Comparison of ENCODE assay signal across 10 cellular contexts in genomic region chr2:37851828-37852584, GRCh38.
DNase-seq lines count a peak whose midpoint lies in the region; ATAC-seq and TF ChIP-seq lines count a peak whose summit lies in the region.
"Had no signal": no experiment of that assay in that cellular context is flagged by ENCODE, and none has a peak within 500 bp of the region (broad histone marks: within the 10 kb centered on the region; RNA-seq: fewer than 3 reads in every experiment).

No MANE protein-coding gene starts in this region.

- peak; percentile 79 for ATAC-seq in GM18907 (IDR thresholded peaks at IDR 0.05; ENCODE audit: unreplicated experiment)
- ATAC-seq in HG02571 (IDR thresholded peaks at IDR 0.05; ENCODE audit: unreplicated experiment) = peak; percentile 46
- ATAC-seq: Panc1 had no signal

- H3K9me2 ChIP-seq in OCI-LY7 (ENCODE audit: insufficient read depth, low read length) = no peaks in the 10 kb centered on the region

- H3K27ac ChIP-seq in OCI-LY7 (ENCODE audit: low read depth, low read length, poor library complexity, severe bottlenecking) = no peak overlapping the region
- H3K27ac ChIP-seq in sigmoid colon = peak overlapping the region; percentile 13 to 61 (median 57)

- no peak overlapping the region for H3K4me3 ChIP-seq in OCI-LY7 (ENCODE audit: low read depth, low read length, poor library complexity, severe bottlenecking)
- no peak overlapping the region for H3K4me3 ChIP-seq in sigmoid colon

- POLR2A ChIA-PET in OCI-LY7 (lab: Charles Lee) = interaction anchor here (0.6 to 1.2 kb wide), 2 partner anchors 11 to 948 kb away, joined by 3 to 4 read pairs; no protein-coding TSS in a partner anchor

- H3K79me2 ChIP-seq in OCI-LY7 (ENCODE audit: insufficient read depth, low read depth, low read length) = no peaks in the 10 kb centered on the region

- H4K20me1 ChIP-seq in OCI-LY7 (ENCODE audit: insufficient read depth, low read length) = no peaks in the 10 kb centered on the region

- no TSS peak for BruUV-seq in OCI-LY7 (replicated peaks; lab: Mats Ljungman, UMichigan)

- H3K36me3 ChIP-seq in OCI-LY7 (ENCODE audit: insufficient read depth, low read length) (no peaks in the 10 kb centered on the region), sigmoid colon (no peaks in the 10 kb centered on the region)

- H2AFZ ChIP-seq in OCI-LY7 (ENCODE audit: low read length) = peak overlapping the region; percentile 36; the same call in 1 of the 2 replicates

- H3K27me3 ChIP-seq in sigmoid colon = no peaks in the 10 kb centered on the region

- DNase-seq in OCI-LY7 (ENCODE audit: low spot score) = no peak
- no peak for DNase-seq in sigmoid colon
- no peak for DNase-seq in occipital lobe (lab: John Stamatoyannopoulos, UW)
- no peak for DNase-seq in NCI-H1092 treated with DMSO at 0.1 percent for 48 hours (lab: John Stamatoyannopoulos, UW)
- no peak for DNase-seq in AG08395 (ENCODE audit: low spot score)
- no peak for DNase-seq in NCI-H128 (lab: John Stamatoyannopoulos, UW; ENCODE audit: unreplicated experiment)
- DNase-seq: amygdala had no signal

- H3K4me1 ChIP-seq in OCI-LY7 (ENCODE audit: insufficient read depth, low read length, poor library complexity, severe bottlenecking) (peaks cover 6% of the 10 kb centered on the region), sigmoid colon (peaks cover 0 to 51% (median 32%) of the 10 kb centered on the region in 4 donors)

- no peak for TF ChIP-seq EP300 in sigmoid colon (IDR thresholded peaks at IDR 0.05)

- CTCF ChIA-PET in OCI-LY7 (lab: Charles Lee; ENCODE audit: unreplicated experiment) = no interaction called here

- TF ChIP-seq POLR2A in sigmoid colon (IDR thresholded peaks at IDR 0.05) = no peak

- no peak overlapping the region for H3K4me2 ChIP-seq in OCI-LY7 (ENCODE audit: low read length)

- H3K9me3 ChIP-seq in OCI-LY7 (ENCODE audit: low read length) (no peaks in the 10 kb centered on the region), sigmoid colon (no peaks in the 10 kb centered on the region)

- intact Hi-C loops in OCI-LY7 (cut with micrococcal nuclease; ENCODE audit: unreplicated experiment) = no loop called here
- intact Hi-C loops in sigmoid colon (cut with DNase I) = no loop called here

- 54 to 69% methylated on average over 3 of the region's 3 CpGs for WGBS in sigmoid colon, 2 donors

- TF ChIP-seq CTCF in OCI-LY7 (conservative IDR thresholded peaks at IDR 0.05; ENCODE audit: low read length) = no peak
- no peak for TF ChIP-seq CTCF in sigmoid colon (IDR thresholded peaks at IDR 0.05)
